Comparison of ENCODE assay signal across 18 cellular contexts in the genomic region with DNA sequence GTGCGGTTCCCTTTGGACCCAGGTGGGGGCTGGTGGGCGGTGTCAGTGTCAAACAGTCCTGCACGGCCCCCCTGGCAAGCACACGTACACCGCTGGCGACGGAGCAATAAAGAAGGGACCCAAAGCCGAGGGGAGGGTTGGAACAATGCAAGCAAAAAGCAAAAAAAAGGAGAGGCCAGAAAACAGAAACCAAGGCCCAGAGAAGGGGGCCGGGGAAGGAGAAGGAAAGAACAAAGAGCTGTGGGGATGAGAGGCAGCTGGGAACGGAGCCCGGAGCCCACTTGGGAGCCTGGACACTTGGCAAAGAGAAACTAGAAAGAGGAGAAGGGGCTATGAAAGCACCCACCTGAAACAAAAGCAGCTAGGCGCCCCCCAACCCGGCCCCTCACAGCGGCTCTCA.
"Had no signal": no experiment of that assay in that cellular context is flagged by ENCODE, and none has a peak within 500 bp of the region (broad histone marks: within the 10 kb centered on the region; RNA-seq: fewer than 3 reads in every experiment).

No MANE protein-coding gene starts in this region.

- H3K27ac ChIP-seq: body of pancreas, sigmoid colon, spleen, stomach, tibial artery had no signal

- H3K4me3 ChIP-seq: body of pancreas, sigmoid colon, spleen, stomach, tibial artery had no signal

- H3K36me3 ChIP-seq: sigmoid colon, spleen, stomach had no signal

- H3K9me3 ChIP-seq: body of pancreas, sigmoid colon, spleen, stomach, tibial artery had no signal

- DNase-seq: activated B cell treated with CpG ODN at 0.5 μM for 24 hours; activated CD4-positive, alpha-beta T cell treated with anti-CD3 and anti-CD28 coated beads, Interleukin-2, amount 10 ng/mL, durations not matched to agents 24 days and 14 days; activated CD8-positive, alpha-beta memory T cell treated with anti-CD3 and anti-CD28 coated beads, Interleukin-2, amount 50 U/mL, for 48 hours; activated CD8-positive, alpha-beta T cell treated with anti-CD3 and anti-CD28 coated beads, Interleukin-2, amount 10 ng/mL, durations not matched to agents 7 days and 5 days; activated gamma-delta T cell treated with Interleukin-2 at 50 U/mL for 16 hours; amniotic stem cell; body of pancreas; cortex of kidney; effector CD8-positive, alpha-beta T cell; foreskin fibroblast; immature natural killer cell; sigmoid colon; spleen; stomach; tibial artery had no signal

- H3K36me3 Mint-ChIP-seq: activated naive CD8-positive, alpha-beta T cell; natural killer cell treated with Interleukin-12 subunit alpha and Interleukin-12 subunit beta and Interleukin-15 and Interleukin-18, amount 100 ng/mL, for 72 hours had no signal

- H3K4me1 Mint-ChIP-seq: activated CD4-positive, alpha-beta T cell treated with anti-CD3 and anti-CD28 coated beads, Interleukin-2, amount 10 ng/mL, durations not matched to agents 24 days and 14 days; central memory CD8-positive, alpha-beta T cell had no signal

- H3K4me1 ChIP-seq: body of pancreas, sigmoid colon, tibial artery had no signal

- H3K27me3 Mint-ChIP-seq: activated B cell treated with CpG ODN at 0.5 μM for 24 hours; activated naive CD8-positive, alpha-beta T cell; natural killer cell treated with Interleukin-12 subunit alpha and Interleukin-12 subunit beta and Interleukin-15 and Interleukin-18, amount 100 ng/mL, for 72 hours had no signal

- H3K9me3 Mint-ChIP-seq: activated B cell treated with CpG ODN at 0.5 μM for 24 hours; activated CD4-positive, alpha-beta T cell treated with anti-CD3 and anti-CD28 coated beads, Interleukin-2, amount 10 ng/mL, durations not matched to agents 24 days and 14 days; central memory CD8-positive, alpha-beta T cell; immature natural killer cell; natural killer cell treated with Interleukin-12 subunit alpha and Interleukin-12 subunit beta and Interleukin-15 and Interleukin-18, amount 100 ng/mL, for 72 hours had no signal

- H3K27ac Mint-ChIP-seq: activated B cell treated with CpG ODN at 0.5 μM for 24 hours; activated CD4-positive, alpha-beta T cell treated with anti-CD3 and anti-CD28 coated beads, Interleukin-2, amount 10 ng/mL, durations not matched to agents 24 days and 14 days; activated CD8-positive, alpha-beta T cell treated with anti-CD3 and anti-CD28 coated beads, Interleukin-2, amount 10 ng/mL, durations not matched to agents 7 days and 5 days; activated naive CD8-positive, alpha-beta T cell; natural killer cell treated with Interleukin-12 subunit alpha and Interleukin-12 subunit beta and Interleukin-15 and Interleukin-18, amount 100 ng/mL, for 72 hours had no signal

- H3K4me3 Mint-ChIP-seq: activated B cell treated with CpG ODN at 0.5 μM for 24 hours; activated CD4-positive, alpha-beta T cell treated with anti-CD3 and anti-CD28 coated beads, Interleukin-2, amount 10 ng/mL, durations not matched to agents 24 days and 14 days; activated CD8-positive, alpha-beta T cell treated with anti-CD3 and anti-CD28 coated beads, Interleukin-2, amount 10 ng/mL, durations not matched to agents 7 days and 5 days; activated naive CD8-positive, alpha-beta T cell; central memory CD8-positive, alpha-beta T cell; immature natural killer cell; natural killer cell treated with Interleukin-12 subunit alpha and Interleukin-12 subunit beta and Interleukin-15 and Interleukin-18, amount 100 ng/mL, for 72 hours had no signal

- H3K27me3 ChIP-seq: body of pancreas, sigmoid colon, spleen, stomach had no signal
